Comparison of ENCODE assay signal across 8 cellular contexts in genomic region chr19:1470864-1471513, GRCh38. TPM values are rescaled to one million over a fixed set of nuclear protein-coding genes. Genes with fewer than 3 reads are reported as not detected.
DNase-seq lines count a peak whose midpoint lies in the region; ATAC-seq and TF ChIP-seq lines count a peak whose summit lies in the region.

No MANE protein-coding gene starts in this region.

- H3K9ac ChIP-seq in iPS-15b (ENCODE audit: low read depth, low read length), result no peak overlapping the region

- no peaks in the 10 kb centered on the region for H3K36me3 Mint-ChIP-seq in activated naive CD8-positive, alpha-beta T cell
- H3K36me3 Mint-ChIP-seq in activated naive CD8-positive, alpha-beta T cell treated with anti-CD3 and anti-CD28 coated beads for 36 hours, result no peaks in the 10 kb centered on the region
- H3K36me3 Mint-ChIP-seq in activated CD8-positive, alpha-beta T cell treated with anti-CD3 and anti-CD28 coated beads for 36 hours (ENCODE audit: low read depth), result no peaks in the 10 kb centered on the region

- ATAC-seq in activated CD8-positive, alpha-beta T cell treated with anti-CD3 and anti-CD28 coated beads for 36 hours, result peak; percentile 24
- no peak for ATAC-seq in GM18505 (IDR thresholded peaks at IDR 0.05; ENCODE audit: unreplicated experiment)

- DNase-seq in activated naive CD8-positive, alpha-beta T cell treated with anti-CD3 and anti-CD28 coated beads for 36 hours, result no peak
- peak; percentile 44 for DNase-seq in activated CD8-positive, alpha-beta T cell treated with anti-CD3 and anti-CD28 coated beads for 36 hours
- DNase-seq in suprapubic skin (ENCODE audit: low spot score in 2 of 2) (no peak), GM10266 (ENCODE audit: extremely low spot score) (no peak)
- no peak for DNase-seq in activated CD4-positive, alpha-beta T cell treated with anti-CD3 and anti-CD28 coated beads for 4 hours

- POLR2A ChIA-PET in activated CD8-positive, alpha-beta T cell treated with anti-CD3 and anti-CD28 coated beads for 36 hours (lab: Charles Lee), result interaction anchor here (0.7 to 1.8 kb wide), 5 partner anchors 21 to 118 kb away, joined by 3 to 4 read pairs (median 3); no protein-coding TSS in a partner anchor

- no peaks in the 10 kb centered on the region for H3K4me1 ChIP-seq in iPS-15b (ENCODE audit: control insufficient read depth, insufficient read depth, low read length)
- peaks cover 71% of the 10 kb centered on the region for H3K4me1 ChIP-seq in suprapubic skin

- CTCF ChIA-PET in activated CD8-positive, alpha-beta T cell treated with anti-CD3 and anti-CD28 coated beads for 36 hours (lab: Charles Lee), result interaction anchor here (1.2 kb wide), 1 partner anchor 32 kb away, joined by 3 read pairs; no protein-coding TSS in a partner anchor

- H3K9me3 ChIP-seq in iPS-15b (ENCODE audit: control insufficient read depth, insufficient read depth, low read length) (no peaks in the 10 kb centered on the region), suprapubic skin (no peaks in the 10 kb centered on the region)

- no peaks in the 10 kb centered on the region for H3K27me3 Mint-ChIP-seq in activated naive CD8-positive, alpha-beta T cell
- H3K27me3 Mint-ChIP-seq in activated naive CD8-positive, alpha-beta T cell treated with anti-CD3 and anti-CD28 coated beads for 36 hours, result peaks cover 18% of the 10 kb centered on the region
- H3K27me3 Mint-ChIP-seq in activated CD8-positive, alpha-beta T cell treated with anti-CD3 and anti-CD28 coated beads for 36 hours, result peaks cover 13% of the 10 kb centered on the region

- no peak for TF ChIP-seq EP300 in suprapubic skin (IDR thresholded peaks at IDR 0.05)

- H3K4me3 ChIP-seq in iPS-15b (ENCODE audit: low read depth, low read length) (peak overlapping the region; percentile 48), suprapubic skin (peak overlapping the region; percentile 51)

- H3K27me3 ChIP-seq in iPS-15b (ENCODE audit: control insufficient read depth, insufficient read depth, low read length), result peaks cover 53% of the 10 kb centered on the region
- H3K27me3 ChIP-seq in suprapubic skin, result peaks cover 81% of the 10 kb centered on the region

- no peak for TF ChIP-seq CTCF in activated CD8-positive, alpha-beta T cell treated with anti-CD3 and anti-CD28 coated beads for 36 hours (IDR thresholded peaks at IDR 0.05)
- TF ChIP-seq CTCF in suprapubic skin (IDR thresholded peaks at IDR 0.05) (no peak), GM10266 (IDR thresholded peaks at IDR 0.05; ENCODE audit: control insufficient read depth, insufficient read depth, low read depth, missing control alignments) (no peak)

- H3K36me3 ChIP-seq in iPS-15b (ENCODE audit: control insufficient read depth, insufficient read depth, low read length), result peaks cover 3% of the 10 kb centered on the region
- peaks cover 6% of the 10 kb centered on the region for H3K36me3 ChIP-seq in suprapubic skin

- H3K9me3 Mint-ChIP-seq in activated naive CD8-positive, alpha-beta T cell (ENCODE audit: low read depth), result no peaks in the 10 kb centered on the region
- no peaks in the 10 kb centered on the region for H3K9me3 Mint-ChIP-seq in activated naive CD8-positive, alpha-beta T cell treated with anti-CD3 and anti-CD28 coated beads for 36 hours
- H3K9me3 Mint-ChIP-seq in activated CD8-positive, alpha-beta T cell treated with anti-CD3 and anti-CD28 coated beads for 36 hours, result no peaks in the 10 kb centered on the region

- intact Hi-C loops in activated CD8-positive, alpha-beta T cell treated with anti-CD3 and anti-CD28 coated beads for 36 hours (cut with micrococcal nuclease), result no loop called here

- TF ChIP-seq POLR2A in suprapubic skin (IDR thresholded peaks at IDR 0.05), result no peak
- TF ChIP-seq POLR2A in GM18505 (IDR thresholded peaks at IDR 0.05; ENCODE audit: borderline replicate concordance, extremely low read depth, insufficient read depth, insufficient read length), result no peak

- H3K4me1 Mint-ChIP-seq in activated naive CD8-positive, alpha-beta T cell (ENCODE audit: low read depth), result peaks cover 10% of the 10 kb centered on the region
- peaks cover 2% of the 10 kb centered on the region for H3K4me1 Mint-ChIP-seq in activated naive CD8-positive, alpha-beta T cell treated with anti-CD3 and anti-CD28 coated beads for 36 hours
- peaks cover 11% of the 10 kb centered on the region for H3K4me1 Mint-ChIP-seq in activated CD8-positive, alpha-beta T cell treated with anti-CD3 and anti-CD28 coated beads for 36 hours (ENCODE audit: low read depth)

- no peak overlapping the region for H3K27ac ChIP-seq in suprapubic skin

- H3K27ac Mint-ChIP-seq in activated naive CD8-positive, alpha-beta T cell, result no peak overlapping the region
- H3K27ac Mint-ChIP-seq in activated naive CD8-positive, alpha-beta T cell treated with anti-CD3 and anti-CD28 coated beads for 36 hours, result no peak overlapping the region
- no peak overlapping the region for H3K27ac Mint-ChIP-seq in activated CD8-positive, alpha-beta T cell treated with anti-CD3 and anti-CD28 coated beads for 36 hours

- H3K4me3 Mint-ChIP-seq in activated naive CD8-positive, alpha-beta T cell, result peak overlapping the region; percentile 59
- H3K4me3 Mint-ChIP-seq in activated naive CD8-positive, alpha-beta T cell treated with anti-CD3 and anti-CD28 coated beads for 36 hours, result no peak overlapping the region
- H3K4me3 Mint-ChIP-seq in activated CD8-positive, alpha-beta T cell treated with anti-CD3 and anti-CD28 coated beads for 36 hours, result no peak overlapping the region

- 3% methylated on average over 37 of the region's 40 CpGs for WGBS in suprapubic skin

RNA-seq across cellular contexts. Expression of gene C19orf25, which starts 8.0 kb away (rescaled TPM):
- total RNA-seq in activated naive CD8-positive, alpha-beta T cell treated with anti-CD3 and anti-CD28 coated beads for 36 hours, result 10 to 100 TPM; 27.0 to 28.7 TPM
- total RNA-seq in activated CD8-positive, alpha-beta T cell treated with anti-CD3 and anti-CD28 coated beads for 36 hours, result 10 to 100 TPM; 21.3 to 21.5 TPM
- total RNA-seq in suprapubic skin, result 10 to 100 TPM; 25.1 to 41.2 (median 36.4) TPM

RNA-seq across cellular contexts. Expression of gene PCSK4, which starts 19.2 kb away (rescaled TPM):
- total RNA-seq in activated naive CD8-positive, alpha-beta T cell treated with anti-CD3 and anti-CD28 coated beads for 36 hours, result 1 to 10 TPM; 1.5 to 1.7 TPM
- total RNA-seq in activated CD8-positive, alpha-beta T cell treated with anti-CD3 and anti-CD28 coated beads for 36 hours, result 1 to 10 TPM; 4.4 to 4.7 TPM
- total RNA-seq in suprapubic skin, result 1 to 10 TPM; 1.4 to 6.6 (median 3.8) TPM

RNA-seq across cellular contexts. Expression of gene REEP6, which starts 20.0 kb away (rescaled TPM):
- total RNA-seq in activated naive CD8-positive, alpha-beta T cell treated with anti-CD3 and anti-CD28 coated beads for 36 hours, result 1 to 10 TPM; 1.3 to 1.8 TPM
- total RNA-seq in activated CD8-positive, alpha-beta T cell treated with anti-CD3 and anti-CD28 coated beads for 36 hours, result 1 to 10 TPM; 2.0 to 2.4 TPM
- 10 to 100 TPM in 1 of 4 donors, 1 to 10 TPM in 3; 3.2 to 11.8 (median 8.1) TPM for total RNA-seq in suprapubic skin

RNA-seq across cellular contexts. Expression of gene APC2, which starts 21.1 kb away (rescaled TPM):
- total RNA-seq in activated naive CD8-positive, alpha-beta T cell treated with anti-CD3 and anti-CD28 coated beads for 36 hours, result under 1 TPM; 0.21 to 0.26 TPM
- under 1 TPM; 0.07 to 0.29 TPM for total RNA-seq in activated CD8-positive, alpha-beta T cell treated with anti-CD3 and anti-CD28 coated beads for 36 hours
- under 1 TPM in 3 of 4 donors, not detected in 1; 0.08 to 0.30 (median 0.26) TPM for total RNA-seq in suprapubic skin

RNA-seq across cellular contexts. Expression of gene RPS15, which starts 32.8 kb away (rescaled TPM):
- 1,000 to 10,000 TPM; 1,472 to 1,524 TPM for total RNA-seq in activated naive CD8-positive, alpha-beta T cell treated with anti-CD3 and anti-CD28 coated beads for 36 hours
- 1,000 to 10,000 TPM; 1,854 to 1,879 TPM for total RNA-seq in activated CD8-positive, alpha-beta T cell treated with anti-CD3 and anti-CD28 coated beads for 36 hours
- 1,000 to 10,000 TPM; 1,802 to 3,909 (median 2,793) TPM for total RNA-seq in suprapubic skin
